1 cellular context compared by ENCODE assay signal in genomic region chr10:110355922-110356627, GRCh38.
TF ChIP-seq lines count a peak whose summit lies in the region.

No MANE protein-coding gene starts in this region.

TF ChIP-seq in GM23338, 12 proteins besides CTCF, POLR2A, EP300 and RAD21 (continued from another document):
- TF ChIP-seq REST (IDR thresholded peaks at IDR 0.05; ENCODE audit: unreplicated experiment), result no peak
- no peak for TF ChIP-seq EZH2 (IDR thresholded peaks at IDR 0.05; ENCODE audit: low read depth, unreplicated experiment)
- no peak for TF ChIP-seq STAT1 (IDR thresholded peaks at IDR 0.05; ENCODE audit: unreplicated experiment)
- no peak for TF ChIP-seq POLR2AphosphoS5 (IDR thresholded peaks at IDR 0.05; ENCODE audit: low read depth)
- no peak for TF ChIP-seq EZH2phosphoT487 (IDR thresholded peaks at IDR 0.05; ENCODE audit: unreplicated experiment)
- TF ChIP-seq CREB1 (CRISPR knock-in tag; IDR thresholded peaks at IDR 0.05; ENCODE audit: low read depth), result no peak
- TF ChIP-seq ETS1 (IDR thresholded peaks at IDR 0.05), result no peak
- no peak for TF ChIP-seq JUNB (IDR thresholded peaks at IDR 0.05; ENCODE audit: unreplicated experiment)
- TF ChIP-seq ZNF331 (CRISPR knock-in tag; IDR thresholded peaks at IDR 0.05; ENCODE audit: low read depth), result no peak
